In genomic region chr10:72328829-72329204, GRCh38 we compare ENCODE assay signal across 1 cellular context.
TF ChIP-seq lines count a peak whose summit lies in the region.

No MANE protein-coding gene starts in this region.

TF ChIP-seq in GM12878, 131 proteins besides CTCF, POLR2A, EP300 and RAD21:
- TF ChIP-seq HDAC2 (IDR thresholded peaks at IDR 0.05) (no peak), PRDM15 (CRISPR knock-in tag; IDR thresholded peaks at IDR 0.05) (no peak), USF1 (IDR thresholded peaks at IDR 0.05; ENCODE audit: borderline replicate concordance, extremely low read length, insufficient read depth, low read depth, low read length) (no peak), FOXK2 (IDR thresholded peaks at IDR 0.05) (no peak), CREM (IDR thresholded peaks at IDR 0.05; ENCODE audit: low read depth) (no peak), MEF2B (IDR thresholded peaks at IDR 0.05; ENCODE audit: partially characterized antibody, poor library complexity, severe bottlenecking) (no peak), SKIL (IDR thresholded peaks at IDR 0.05; ENCODE audit: low read depth, poor library complexity, severe bottlenecking) (no peak)
TF ChIP-seq in GM12878: peak in this region for 0.
